2 cellular contexts compared by ENCODE assay signal in the genomic region with DNA sequence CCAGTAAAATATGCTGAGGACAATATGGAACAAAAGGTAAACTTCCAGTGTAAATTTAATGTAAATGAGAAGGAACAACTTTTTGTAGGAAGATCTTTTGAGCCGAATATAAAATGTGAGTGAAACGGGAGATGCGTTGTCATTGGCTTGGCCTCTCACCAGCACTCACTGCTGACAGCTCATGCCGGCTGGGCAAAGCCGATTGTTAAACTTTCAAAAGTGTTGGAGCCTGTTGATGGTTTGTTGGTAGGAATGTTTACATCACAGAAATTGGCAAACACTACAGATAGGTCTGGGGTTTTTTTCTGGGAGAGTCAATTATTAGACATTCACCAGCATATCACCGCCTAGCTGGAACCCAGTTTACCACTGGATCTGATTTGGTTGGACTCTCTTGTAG.
TF ChIP-seq lines count a peak whose summit lies in the region.

No MANE protein-coding gene starts in this region.

TF ChIP-seq in liver, 16 proteins besides CTCF, POLR2A, EP300 and RAD21:
- no peak for TF ChIP-seq GABPA (IDR thresholded peaks at IDR 0.05 in 1 of 2, conservative IDR thresholded peaks at IDR 0.05 in 1 of 2)
- no peak for TF ChIP-seq EGR1 (IDR thresholded peaks at IDR 0.05; ENCODE audit: low read depth in 2 of 2)
- TF ChIP-seq YY1 (IDR thresholded peaks at IDR 0.05): peak; percentile 75
- no peak for TF ChIP-seq JUND (IDR thresholded peaks at IDR 0.05)
- TF ChIP-seq HNF4G (IDR thresholded peaks at IDR 0.05): no peak
- no peak for TF ChIP-seq FOXA2 (IDR thresholded peaks at IDR 0.05)
- TF ChIP-seq, protein P1, sequence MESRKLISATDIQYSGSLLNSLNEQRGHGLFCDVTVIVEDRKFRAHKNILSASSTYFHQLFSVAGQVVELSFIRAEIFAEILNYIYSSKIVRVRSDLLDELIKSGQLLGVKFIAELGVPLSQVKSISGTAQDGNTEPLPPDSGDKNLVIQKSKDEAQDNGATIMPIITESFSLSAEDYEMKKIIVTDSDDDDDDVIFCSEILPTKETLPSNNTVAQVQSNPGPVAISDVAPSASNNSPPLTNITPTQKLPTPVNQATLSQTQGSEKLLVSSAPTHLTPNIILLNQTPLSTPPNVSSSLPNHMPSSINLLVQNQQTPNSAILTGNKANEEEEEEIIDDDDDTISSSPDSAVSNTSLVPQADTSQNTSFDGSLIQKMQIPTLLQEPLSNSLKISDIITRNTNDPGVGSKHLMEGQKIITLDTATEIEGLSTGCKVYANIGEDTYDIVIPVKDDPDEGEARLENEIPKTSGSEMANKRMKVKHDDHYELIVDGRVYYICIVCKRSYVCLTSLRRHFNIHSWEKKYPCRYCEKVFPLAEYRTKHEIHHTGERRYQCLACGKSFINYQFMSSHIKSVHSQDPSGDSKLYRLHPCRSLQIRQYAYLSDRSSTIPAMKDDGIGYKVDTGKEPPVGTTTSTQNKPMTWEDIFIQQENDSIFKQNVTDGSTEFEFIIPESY (IDR thresholded peaks at IDR 0.05): peak; percentile 46
- TF ChIP-seq, protein P2, sequence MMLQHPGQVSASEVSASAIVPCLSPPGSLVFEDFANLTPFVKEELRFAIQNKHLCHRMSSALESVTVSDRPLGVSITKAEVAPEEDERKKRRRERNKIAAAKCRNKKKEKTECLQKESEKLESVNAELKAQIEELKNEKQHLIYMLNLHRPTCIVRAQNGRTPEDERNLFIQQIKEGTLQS (IDR thresholded peaks at IDR 0.05): no peak
- no peak for TF ChIP-seq FOXA1 (IDR thresholded peaks at IDR 0.05)
- peak in 1 of 2 donors; percentile 38 for TF ChIP-seq HNF4A (conservative IDR thresholded peaks at IDR 0.05)
- TF ChIP-seq TAF1 (conservative IDR thresholded peaks at IDR 0.05): no peak
- peak; percentile 37 for TF ChIP-seq SP1 (IDR thresholded peaks at IDR 0.05)
- TF ChIP-seq, protein P3, sequence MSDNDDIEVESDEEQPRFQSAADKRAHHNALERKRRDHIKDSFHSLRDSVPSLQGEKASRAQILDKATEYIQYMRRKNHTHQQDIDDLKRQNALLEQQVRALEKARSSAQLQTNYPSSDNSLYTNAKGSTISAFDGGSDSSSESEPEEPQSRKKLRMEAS (IDR thresholded peaks at IDR 0.05): peak; percentile 31
- no peak for TF ChIP-seq NR2F2 (IDR thresholded peaks at IDR 0.05)
- TF ChIP-seq, protein P4, sequence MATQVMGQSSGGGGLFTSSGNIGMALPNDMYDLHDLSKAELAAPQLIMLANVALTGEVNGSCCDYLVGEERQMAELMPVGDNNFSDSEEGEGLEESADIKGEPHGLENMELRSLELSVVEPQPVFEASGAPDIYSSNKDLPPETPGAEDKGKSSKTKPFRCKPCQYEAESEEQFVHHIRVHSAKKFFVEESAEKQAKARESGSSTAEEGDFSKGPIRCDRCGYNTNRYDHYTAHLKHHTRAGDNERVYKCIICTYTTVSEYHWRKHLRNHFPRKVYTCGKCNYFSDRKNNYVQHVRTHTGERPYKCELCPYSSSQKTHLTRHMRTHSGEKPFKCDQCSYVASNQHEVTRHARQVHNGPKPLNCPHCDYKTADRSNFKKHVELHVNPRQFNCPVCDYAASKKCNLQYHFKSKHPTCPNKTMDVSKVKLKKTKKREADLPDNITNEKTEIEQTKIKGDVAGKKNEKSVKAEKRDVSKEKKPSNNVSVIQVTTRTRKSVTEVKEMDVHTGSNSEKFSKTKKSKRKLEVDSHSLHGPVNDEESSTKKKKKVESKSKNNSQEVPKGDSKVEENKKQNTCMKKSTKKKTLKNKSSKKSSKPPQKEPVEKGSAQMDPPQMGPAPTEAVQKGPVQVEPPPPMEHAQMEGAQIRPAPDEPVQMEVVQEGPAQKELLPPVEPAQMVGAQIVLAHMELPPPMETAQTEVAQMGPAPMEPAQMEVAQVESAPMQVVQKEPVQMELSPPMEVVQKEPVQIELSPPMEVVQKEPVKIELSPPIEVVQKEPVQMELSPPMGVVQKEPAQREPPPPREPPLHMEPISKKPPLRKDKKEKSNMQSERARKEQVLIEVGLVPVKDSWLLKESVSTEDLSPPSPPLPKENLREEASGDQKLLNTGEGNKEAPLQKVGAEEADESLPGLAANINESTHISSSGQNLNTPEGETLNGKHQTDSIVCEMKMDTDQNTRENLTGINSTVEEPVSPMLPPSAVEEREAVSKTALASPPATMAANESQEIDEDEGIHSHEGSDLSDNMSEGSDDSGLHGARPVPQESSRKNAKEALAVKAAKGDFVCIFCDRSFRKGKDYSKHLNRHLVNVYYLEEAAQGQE (IDR thresholded peaks at IDR 0.05): peak; percentile 51
- TF ChIP-seq RXRA (IDR thresholded peaks at IDR 0.05): peak in 1 of 2 donors; percentile 46

TF ChIP-seq in HepG2, 621 proteins besides CTCF, POLR2A, EP300 and RAD21:
- TF ChIP-seq, protein P5, sequence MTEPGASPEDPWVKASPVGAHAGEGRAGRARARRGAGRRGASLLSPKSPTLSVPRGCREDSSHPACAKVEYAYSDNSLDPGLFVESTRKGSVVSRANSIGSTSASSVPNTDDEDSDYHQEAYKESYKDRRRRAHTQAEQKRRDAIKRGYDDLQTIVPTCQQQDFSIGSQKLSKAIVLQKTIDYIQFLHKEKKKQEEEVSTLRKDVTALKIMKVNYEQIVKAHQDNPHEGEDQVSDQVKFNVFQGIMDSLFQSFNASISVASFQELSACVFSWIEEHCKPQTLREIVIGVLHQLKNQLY (CRISPR knock-in tag; IDR thresholded peaks at IDR 0.05): no peak
- TF ChIP-seq, protein P6, sequence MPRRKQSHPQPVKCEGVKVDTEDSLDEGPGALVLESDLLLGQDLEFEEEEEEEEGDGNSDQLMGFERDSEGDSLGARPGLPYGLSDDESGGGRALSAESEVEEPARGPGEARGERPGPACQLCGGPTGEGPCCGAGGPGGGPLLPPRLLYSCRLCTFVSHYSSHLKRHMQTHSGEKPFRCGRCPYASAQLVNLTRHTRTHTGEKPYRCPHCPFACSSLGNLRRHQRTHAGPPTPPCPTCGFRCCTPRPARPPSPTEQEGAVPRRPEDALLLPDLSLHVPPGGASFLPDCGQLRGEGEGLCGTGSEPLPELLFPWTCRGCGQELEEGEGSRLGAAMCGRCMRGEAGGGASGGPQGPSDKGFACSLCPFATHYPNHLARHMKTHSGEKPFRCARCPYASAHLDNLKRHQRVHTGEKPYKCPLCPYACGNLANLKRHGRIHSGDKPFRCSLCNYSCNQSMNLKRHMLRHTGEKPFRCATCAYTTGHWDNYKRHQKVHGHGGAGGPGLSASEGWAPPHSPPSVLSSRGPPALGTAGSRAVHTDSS (CRISPR knock-in tag; conservative IDR thresholded peaks at IDR 0.05): no peak
- no peak for TF ChIP-seq ZNF382 (CRISPR knock-in tag; IDR thresholded peaks at IDR 0.05; ENCODE audit: borderline replicate concordance)
- TF ChIP-seq, protein P7, sequence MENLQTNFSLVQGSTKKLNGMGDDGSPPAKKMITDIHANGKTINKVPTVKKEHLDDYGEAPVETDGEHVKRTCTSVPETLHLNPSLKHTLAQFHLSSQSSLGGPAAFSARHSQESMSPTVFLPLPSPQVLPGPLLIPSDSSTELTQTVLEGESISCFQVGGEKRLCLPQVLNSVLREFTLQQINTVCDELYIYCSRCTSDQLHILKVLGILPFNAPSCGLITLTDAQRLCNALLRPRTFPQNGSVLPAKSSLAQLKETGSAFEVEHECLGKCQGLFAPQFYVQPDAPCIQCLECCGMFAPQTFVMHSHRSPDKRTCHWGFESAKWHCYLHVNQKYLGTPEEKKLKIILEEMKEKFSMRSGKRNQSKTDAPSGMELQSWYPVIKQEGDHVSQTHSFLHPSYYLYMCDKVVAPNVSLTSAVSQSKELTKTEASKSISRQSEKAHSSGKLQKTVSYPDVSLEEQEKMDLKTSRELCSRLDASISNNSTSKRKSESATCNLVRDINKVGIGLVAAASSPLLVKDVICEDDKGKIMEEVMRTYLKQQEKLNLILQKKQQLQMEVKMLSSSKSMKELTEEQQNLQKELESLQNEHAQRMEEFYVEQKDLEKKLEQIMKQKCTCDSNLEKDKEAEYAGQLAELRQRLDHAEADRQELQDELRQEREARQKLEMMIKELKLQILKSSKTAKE (CRISPR knock-in tag; IDR thresholded peaks at IDR 0.05; ENCODE audit: borderline replicate concordance): no peak
- no peak for TF ChIP-seq CREB1 (IDR thresholded peaks at IDR 0.05)
- TF ChIP-seq CREB1 (CRISPR knock-in tag; IDR thresholded peaks at IDR 0.05): no peak
- TF ChIP-seq KMT2A (CRISPR knock-in tag; IDR thresholded peaks at IDR 0.05): no peak
- TF ChIP-seq, protein P8, sequence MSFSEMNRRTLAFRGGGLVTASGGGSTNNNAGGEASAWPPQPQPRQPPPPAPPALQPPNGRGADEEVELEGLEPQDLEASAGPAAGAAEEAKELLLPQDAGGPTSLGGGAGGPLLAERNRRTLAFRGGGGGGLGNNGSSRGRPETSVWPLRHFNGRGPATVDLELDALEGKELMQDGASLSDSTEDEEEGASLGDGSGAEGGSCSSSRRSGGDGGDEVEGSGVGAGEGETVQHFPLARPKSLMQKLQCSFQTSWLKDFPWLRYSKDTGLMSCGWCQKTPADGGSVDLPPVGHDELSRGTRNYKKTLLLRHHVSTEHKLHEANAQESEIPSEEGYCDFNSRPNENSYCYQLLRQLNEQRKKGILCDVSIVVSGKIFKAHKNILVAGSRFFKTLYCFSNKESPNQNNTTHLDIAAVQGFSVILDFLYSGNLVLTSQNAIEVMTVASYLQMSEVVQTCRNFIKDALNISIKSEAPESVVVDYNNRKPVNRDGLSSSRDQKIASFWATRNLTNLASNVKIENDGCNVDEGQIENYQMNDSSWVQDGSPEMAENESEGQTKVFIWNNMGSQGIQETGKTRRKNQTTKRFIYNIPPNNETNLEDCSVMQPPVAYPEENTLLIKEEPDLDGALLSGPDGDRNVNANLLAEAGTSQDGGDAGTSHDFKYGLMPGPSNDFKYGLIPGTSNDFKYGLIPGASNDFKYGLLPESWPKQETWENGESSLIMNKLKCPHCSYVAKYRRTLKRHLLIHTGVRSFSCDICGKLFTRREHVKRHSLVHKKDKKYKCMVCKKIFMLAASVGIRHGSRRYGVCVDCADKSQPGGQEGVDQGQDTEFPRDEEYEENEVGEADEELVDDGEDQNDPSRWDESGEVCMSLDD (CRISPR knock-in tag; IDR thresholded peaks at IDR 0.05; ENCODE audit: borderline replicate concordance): no peak
- TF ChIP-seq ZNF709 (CRISPR knock-in tag; IDR thresholded peaks at IDR 0.05): no peak
- no peak for TF ChIP-seq JUNB (CRISPR knock-in tag; IDR thresholded peaks at IDR 0.05; ENCODE audit: borderline replicate concordance)
- no peak for TF ChIP-seq REPIN1 (CRISPR knock-in tag; IDR thresholded peaks at IDR 0.05; ENCODE audit: borderline replicate concordance, low read depth)
- TF ChIP-seq TMF1 (CRISPR knock-in tag; IDR thresholded peaks at IDR 0.05; ENCODE audit: low read depth): no peak
- no peak for TF ChIP-seq ZNF44 (CRISPR knock-in tag; IDR thresholded peaks at IDR 0.05)
- TF ChIP-seq MAFF (IDR thresholded peaks at IDR 0.05; ENCODE audit: low read depth, low read length): no peak
